In the genomic region with DNA sequence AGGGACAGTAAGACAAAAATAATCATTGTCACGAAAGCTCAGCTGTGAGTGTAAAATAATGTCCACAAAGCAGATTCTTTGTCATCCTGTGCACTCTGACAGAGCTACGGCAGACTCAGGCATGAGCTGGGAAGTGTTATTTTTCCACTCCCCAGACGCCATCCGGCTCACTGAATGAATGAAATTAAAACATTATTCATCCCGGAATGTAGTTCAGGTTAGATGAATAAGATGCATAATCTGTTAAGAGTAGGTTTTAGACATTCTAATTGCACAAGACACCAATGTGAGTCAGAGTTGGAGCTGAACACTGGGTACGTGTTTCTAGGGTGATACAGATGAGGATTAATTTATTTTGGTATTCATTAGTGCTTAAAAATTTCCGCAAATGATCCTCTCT, we compare ENCODE assay signal across 16 cellular contexts.
DNase-seq lines count a peak whose midpoint lies in the region; ATAC-seq, FAIRE-seq and TF ChIP-seq lines count a peak whose summit lies in the region.
"Had no signal": no experiment of that assay in that cellular context is flagged by ENCODE, and none has a peak within 500 bp of the region (broad histone marks: within the 10 kb centered on the region; RNA-seq: fewer than 3 reads in every experiment).

No MANE protein-coding gene starts in this region.

- H3K27me3 ChIP-seq in RWPE2 (ENCODE audit: insufficient read depth, poor library complexity, severe bottlenecking), result no peaks in the 10 kb centered on the region
- H3K27me3 ChIP-seq: sigmoid colon had no signal

- DNase-seq in H54 (ENCODE audit: insufficient read length, low spot score) (peak; percentile 61), RWPE2 (ENCODE audit: low spot score) (no peak), fibroblast of pulmonary artery (ENCODE audit: low read depth) (peak; percentile 31), sciatic nerve (ENCODE audit: low spot score) (no peak), NCI-H1048 (lab: John Stamatoyannopoulos, UW) (no peak), T-helper 1 cell (no peak)
- DNase-seq: CD4-positive, alpha-beta memory T cell; H7; left ventricle myocardium superior; natural killer cell; NCI-H2171; sigmoid colon; stimulated activated naive CD4-positive, alpha-beta T cell treated with Interleukin-2 at 50 U/mL for 16 hours; T-helper 2 cell had no signal

- no peaks in the 10 kb centered on the region for H3K9me3 ChIP-seq in RWPE2 (ENCODE audit: severe bottlenecking)
- H3K9me3 ChIP-seq: sigmoid colon had no signal

- intact Hi-C loops in sciatic nerve (cut with DNase I), result no loop called here

- H3K4me3 ChIP-seq in RWPE2 (ENCODE audit: severe bottlenecking) (no peak overlapping the region), fibroblast of pulmonary artery (replicated peaks; ENCODE audit: low read depth, low read length) (no peak overlapping the region)
- H3K4me3 ChIP-seq: sigmoid colon had no signal

- FAIRE-seq in H54 (lab: Jason Lieb, UNC), result peak; percentile 95

- TF ChIP-seq CTCF in RWPE2 (IDR thresholded peaks at IDR 0.05; ENCODE audit: poor library complexity, severe bottlenecking) (no peak), fibroblast of pulmonary artery (IDR thresholded peaks at IDR 0.05; ENCODE audit: low read length, missing control alignments) (no peak)

- no peak for TF ChIP-seq POLR2A in H54 (IDR thresholded peaks at IDR 0.05; ENCODE audit: low read depth, low read length)

- ATAC-seq in RWPE2 (ENCODE audit: low read depth) (peak; percentile 93), sciatic nerve (peak; percentile 34), GM18498 (IDR thresholded peaks at IDR 0.05; ENCODE audit: unreplicated experiment) (no peak), HG02763 (IDR thresholded peaks at IDR 0.05; ENCODE audit: unreplicated experiment) (no peak)
- ATAC-seq: left ventricle myocardium superior, natural killer cell had no signal

- H3K4me1 ChIP-seq in RWPE2 (ENCODE audit: insufficient read depth, poor library complexity, severe bottlenecking), result peaks cover 18% of the 10 kb centered on the region
- H3K4me1 ChIP-seq: sigmoid colon had no signal

- peak overlapping the region; percentile 83 for H3K27ac ChIP-seq in RWPE2 (ENCODE audit: poor library complexity, severe bottlenecking)
- H3K27ac ChIP-seq: sigmoid colon had no signal

- no peaks in the 10 kb centered on the region for H3K36me3 ChIP-seq in RWPE2 (ENCODE audit: low read depth)
- H3K36me3 ChIP-seq: sigmoid colon had no signal

Comparison
In these comparisons a context has a peak if more than half of its experiments do, and no peak if none do; other contexts are left out.
1. DNase-seq: peak in H54 (single experiment) and fibroblast of pulmonary artery (single experiment); none in RWPE2 (single experiment), sciatic nerve (single experiment), NCI-H1048 (single experiment) and T-helper 1 cell (0 of 5).
2. ATAC-seq: peak in RWPE2 (single experiment) and sciatic nerve (single experiment); none in GM18498 (single experiment) and HG02763 (single experiment).